In the genomic region with DNA sequence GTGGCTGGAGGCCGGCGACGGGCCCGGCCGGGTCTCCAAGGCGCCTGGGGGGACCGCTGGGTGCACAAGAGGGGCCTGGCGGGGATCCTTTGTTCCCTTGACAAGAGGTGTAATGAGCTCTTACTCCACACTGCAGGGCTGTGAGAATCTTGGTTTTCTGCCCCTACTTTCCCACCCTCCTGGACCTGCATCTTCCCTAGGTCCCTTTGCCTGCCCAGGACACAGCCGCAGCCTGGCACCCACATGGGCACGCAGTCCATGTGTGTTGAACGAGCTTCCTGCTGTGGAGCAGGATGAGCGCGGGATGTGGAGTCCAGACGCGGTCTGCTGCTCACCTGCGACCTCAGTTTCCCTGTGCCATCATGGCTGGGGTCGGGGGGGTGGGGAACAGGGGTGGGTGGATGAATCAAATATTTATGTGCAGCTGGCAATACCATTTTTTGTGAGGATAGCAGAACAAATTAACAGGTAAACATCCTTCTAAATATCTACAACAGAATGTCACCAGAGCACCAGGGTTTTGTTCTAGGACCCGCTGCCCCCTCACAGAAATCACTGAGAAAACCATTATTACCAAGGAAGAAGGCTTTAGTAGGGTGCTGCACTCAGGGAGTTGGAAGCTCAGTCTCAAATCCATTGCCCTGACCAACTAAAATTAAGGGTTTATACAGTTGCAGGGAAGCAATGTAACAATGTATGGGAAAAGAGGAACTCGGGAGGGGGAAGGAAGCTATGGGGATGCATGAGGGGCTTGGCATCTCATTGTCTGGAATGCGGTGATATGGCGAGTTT, we compare ENCODE assay signal across 8 cellular contexts. TPM values are rescaled to one million over a fixed set of nuclear protein-coding genes. Genes with fewer than 3 reads are reported as not detected.
DNase-seq lines count a peak whose midpoint lies in the region; ATAC-seq and TF ChIP-seq lines count a peak whose summit lies in the region.

No MANE protein-coding gene starts in this region.

- peaks cover 2 to 5% (median 3%) of the 10 kb centered on the region in 3 experiments for H3K36me3 ChIP-seq in naive thymus-derived CD4-positive, alpha-beta T cell (ENCODE audit: control insufficient read depth in 2 of 3, insufficient read depth in 3 of 3, low read length in 3 of 3)

- H3K27ac Mint-ChIP-seq in dendritic cell treated with granulocyte-macrophage colony-stimulating factor and Interleukin-4, amounts not matched to agents 40 ng/mL and 50 ng/mL, for 4 days = peak overlapping the region; percentile 76
- peak overlapping the region in 4 of 9 donors; percentile 42 to 60 (median 58) for H3K27ac Mint-ChIP-seq in naive thymus-derived CD4-positive, alpha-beta T cell

- peak overlapping the region; percentile 86 for H3K4me3 ChIP-seq in naive thymus-derived CD4-positive, alpha-beta T cell (ENCODE audit: low read length)

- H3K4me3 Mint-ChIP-seq in dendritic cell treated with granulocyte-macrophage colony-stimulating factor and Interleukin-4, amounts not matched to agents 40 ng/mL and 50 ng/mL, for 4 days = peak overlapping the region; percentile 83
- peak overlapping the region; percentile 57 to 81 (median 76) for H3K4me3 Mint-ChIP-seq in naive thymus-derived CD4-positive, alpha-beta T cell

- ATAC-seq in naive thymus-derived CD4-positive, alpha-beta T cell = peak; percentile 3
- no peak for ATAC-seq in omental fat pad (ENCODE audit: low FRiP score)

- TF ChIP-seq CTCF in LNCAP (IDR thresholded peaks at IDR 0.05) (peak; percentile 82), omental fat pad (IDR thresholded peaks at IDR 0.05) (no peak)

- intact Hi-C loops in dendritic cell treated with granulocyte-macrophage colony-stimulating factor and Interleukin-4, amounts not matched to agents 40 ng/mL and 50 ng/mL, for 4 days (cut with micrococcal nuclease) = loop anchor here (1.0 kb wide), 1 partner anchor 47 kb away; a partner anchor contains a TSS
- intact Hi-C loops in naive thymus-derived CD4-positive, alpha-beta T cell (cut with micrococcal nuclease) = loop anchor here (1.0 to 10.0 kb wide), 5 partner anchors 47 to 1125 kb away; a partner anchor contains a TSS

- H3K27ac ChIP-seq in naive thymus-derived CD4-positive, alpha-beta T cell (ENCODE audit: low read depth, low read length) = peak overlapping the region; percentile 74

- peaks cover 19% of the 10 kb centered on the region for H3K9me3 Mint-ChIP-seq in dendritic cell treated with granulocyte-macrophage colony-stimulating factor and Interleukin-4, amounts not matched to agents 40 ng/mL and 50 ng/mL, for 4 days
- no peaks in the 10 kb centered on the region for H3K9me3 Mint-ChIP-seq in naive thymus-derived CD4-positive, alpha-beta T cell

- CTCF ChIA-PET in naive thymus-derived CD4-positive, alpha-beta T cell (lab: Charles Lee) = interaction anchor here (1.0 kb wide), 1 partner anchor 48 kb away, joined by 3 read pairs; a partner anchor contains a TSS

- POLR2A ChIA-PET in naive thymus-derived CD4-positive, alpha-beta T cell (lab: Charles Lee) = interaction anchor here (1.8 kb wide), 1 partner anchor 46 kb away, joined by 5 read pairs; no protein-coding TSS in a partner anchor

- no peaks in the 10 kb centered on the region for H3K9me3 ChIP-seq in naive thymus-derived CD4-positive, alpha-beta T cell (ENCODE audit: control insufficient read depth in 2 of 3, low read length in 3 of 3)

- peaks cover 24% of the 10 kb centered on the region for H3K4me1 Mint-ChIP-seq in dendritic cell treated with granulocyte-macrophage colony-stimulating factor and Interleukin-4, amounts not matched to agents 40 ng/mL and 50 ng/mL, for 4 days (ENCODE audit: low read depth)
- peaks cover 15 to 34% (median 22%) of the 10 kb centered on the region in 7 donors for H3K4me1 Mint-ChIP-seq in naive thymus-derived CD4-positive, alpha-beta T cell

- H3K36me3 Mint-ChIP-seq in dendritic cell treated with granulocyte-macrophage colony-stimulating factor and Interleukin-4, amounts not matched to agents 40 ng/mL and 50 ng/mL, for 4 days (ENCODE audit: low read depth) = peaks cover 24% of the 10 kb centered on the region
- peaks cover 0 to 18% (median 11%) of the 10 kb centered on the region in 5 donors for H3K36me3 Mint-ChIP-seq in naive thymus-derived CD4-positive, alpha-beta T cell

- DNase-seq in NCI-H1436 (lab: John Stamatoyannopoulos, UW) (peak; percentile 79), NCI-H1436 treated with DMSO at 0.1 percent for 48 hours (lab: John Stamatoyannopoulos, UW) (no peak), T1000 (lab: John Stamatoyannopoulos, UW) (no peak), OCI-M2 (lab: John Stamatoyannopoulos, UW; ENCODE audit: unreplicated experiment) (no peak), omental fat pad (ENCODE audit: low spot score) (no peak)
- DNase-seq in naive thymus-derived CD4-positive, alpha-beta T cell = no peak

- peaks cover 6 to 11% of the 10 kb centered on the region in 2 donors for H3K4me1 ChIP-seq in naive thymus-derived CD4-positive, alpha-beta T cell (ENCODE audit: control insufficient read depth in 2 of 2, insufficient read depth in 2 of 2, low read length in 2 of 2)

- H3K27me3 Mint-ChIP-seq in dendritic cell treated with granulocyte-macrophage colony-stimulating factor and Interleukin-4, amounts not matched to agents 40 ng/mL and 50 ng/mL, for 4 days = no peaks in the 10 kb centered on the region
- H3K27me3 Mint-ChIP-seq in naive thymus-derived CD4-positive, alpha-beta T cell = no peaks in the 10 kb centered on the region

- H3K27me3 ChIP-seq in naive thymus-derived CD4-positive, alpha-beta T cell (ENCODE audit: control insufficient read depth in 2 of 2, insufficient read depth in 2 of 2, low read length in 2 of 2) = no peaks in the 10 kb centered on the region

RNA-seq across cellular contexts. Expression of a gene that starts 0.5 kb away (rescaled TPM):
- 10 to 100 TPM; 34.7 to 87.2 (median 69.4) TPM for total RNA-seq in naive thymus-derived CD4-positive, alpha-beta T cell
- polyA plus RNA-seq in naive thymus-derived CD4-positive, alpha-beta T cell = 10 to 100 TPM; 41.5 to 57.0 TPM
- 10 to 100 TPM; 36.0 to 99.1 (median 58.9) TPM for total RNA-seq in omental fat pad

RNA-seq across cellular contexts. Expression of a gene that starts 13.5 kb away (rescaled TPM):
- total RNA-seq in naive thymus-derived CD4-positive, alpha-beta T cell = under 1 TPM in 1 of 5 experiments, not detected in 4; 0.16 TPM
- polyA plus RNA-seq in naive thymus-derived CD4-positive, alpha-beta T cell = not detected
- total RNA-seq in omental fat pad = 10 to 100 TPM; 23.8 to 33.6 (median 29.4) TPM

RNA-seq across cellular contexts. Expression of a gene that starts 47.7 kb away (rescaled TPM):
- total RNA-seq in naive thymus-derived CD4-positive, alpha-beta T cell = 10 to 100 TPM; 23.0 to 26.6 (median 26.2) TPM
- polyA plus RNA-seq in naive thymus-derived CD4-positive, alpha-beta T cell = 10 to 100 TPM; 22.4 to 29.9 TPM
- total RNA-seq in omental fat pad = 10 to 100 TPM; 20.8 to 29.5 (median 24.9) TPM

Comparison
In these comparisons a context has a peak if more than half of its experiments do, and no peak if none do; other contexts are left out.
1. RNA of a gene that starts 13.5 kb away (total RNA-seq): 23.8 to 33.6 TPM in omental fat pad; 0.16 TPM in naive thymus-derived CD4-positive, alpha-beta T cell; every median in the first group is over 10 times any median in the second.